ENCODE assay signal across 8 cellular contexts in genomic region chr9:121599186-121599871, GRCh38. TPM values are rescaled to one million over a fixed set of nuclear protein-coding genes. Genes with fewer than 3 reads are reported as not detected.
A peak's percentile ranks its signal among the peaks of the same experiment; 100 is the strongest.
DNase-seq lines count a peak whose midpoint lies in the region; ATAC-seq, FAIRE-seq and TF ChIP-seq lines count a peak whose summit lies in the region.

No MANE protein-coding gene starts in this region.

- peaks cover 7% of the 10 kb centered on the region for H3K27me3 ChIP-seq in MG63
- H3K27me3 ChIP-seq in endothelial cell of umbilical vein (ENCODE audit: control insufficient read depth in 2 of 2, insufficient read depth in 2 of 2, low read length in 2 of 2): peaks cover 39 to 44% of the 10 kb centered on the region in 2 experiments

- no peak overlapping the region for H3K9ac ChIP-seq in endothelial cell of umbilical vein (replicated peaks; ENCODE audit: extremely low read depth, insufficient read depth, low read length)

- H3K4me3 ChIP-seq in MG63 (peak overlapping the region; percentile 48), endothelial cell of umbilical vein (replicated peaks in 1 of 3; ENCODE audit: insufficient read depth in 1 of 3, low read depth in 1 of 3, low read length in 3 of 3) (peak overlapping the region in 2 of 3 experiments; percentile 21 to 37)

- H3K4me1 ChIP-seq in endothelial cell of umbilical vein (ENCODE audit: control insufficient read depth, extremely low read depth, insufficient read depth, low read length): peaks cover 4% of the 10 kb centered on the region

- H3K4me2 ChIP-seq in endothelial cell of umbilical vein (ENCODE audit: insufficient read depth, low read length): peak overlapping the region; percentile 58

- no peak for TF ChIP-seq CTCF in endothelial cell of umbilical vein (IDR thresholded peaks at IDR 0.05; ENCODE audit: extremely low read depth in 1 of 2, insufficient read depth in 1 of 2, low read depth in 1 of 2, low read length in 2 of 2)

- H2AFZ ChIP-seq in endothelial cell of umbilical vein (ENCODE audit: low read depth, low read length): peak overlapping the region; percentile 44

- dilution Hi-C loops in endothelial cell of umbilical vein (cut with MboI; ENCODE audit: extremely low pct_ligation_motif_present, low sequenced_read_pairs): no loop called here

- H3K79me2 ChIP-seq in endothelial cell of umbilical vein (ENCODE audit: control insufficient read depth, insufficient read depth, low read length): no peaks in the 10 kb centered on the region

- no peak for TF ChIP-seq POLR2A in endothelial cell of umbilical vein (IDR thresholded peaks at IDR 0.05; ENCODE audit: low read depth, low read length)

- no TSS peak for BruUV-seq in endothelial cell of umbilical vein (replicated peaks; lab: Mats Ljungman, UMichigan)

- intact Hi-C loops in endothelial cell of umbilical vein (cut with micrococcal nuclease): loop anchor here (2.0 kb wide), 1 partner anchor 49 kb away; no protein-coding TSS in a partner anchor

- H3K9me1 ChIP-seq in endothelial cell of umbilical vein (replicated peaks; ENCODE audit: control insufficient read depth, extremely low read depth, insufficient read depth, low read length): no peaks in the 10 kb centered on the region

- no peaks in the 10 kb centered on the region for H4K20me1 ChIP-seq in endothelial cell of umbilical vein (replicated peaks; ENCODE audit: control insufficient read depth, extremely low read depth, insufficient read depth, low read length)

- POLR2A ChIA-PET in endothelial cell of umbilical vein (lab: Charles Lee): no interaction called here

- peak; percentile 61 for FAIRE-seq in endothelial cell of umbilical vein (lab: Jason Lieb, UNC)
- no peak for FAIRE-seq in RCC 7860 (lab: Jason Lieb, UNC)

- H3K36me3 ChIP-seq in MG63 (no peaks in the 10 kb centered on the region), endothelial cell of umbilical vein (ENCODE audit: control insufficient read depth in 2 of 2, extremely low read depth in 1 of 2, insufficient read depth in 2 of 2, low read length in 2 of 2) (no peaks in the 10 kb centered on the region)

- no peak for ATAC-seq in GM18520 (IDR thresholded peaks at IDR 0.05; ENCODE audit: unreplicated experiment)

- DNase-seq in AG20443 (ENCODE audit: low spot score) (peak; percentile 85), MG63 (peak; percentile 47), endothelial cell of umbilical vein (ENCODE audit: low read depth, low spot score) (no peak), midbrain (lab: John Stamatoyannopoulos, UW) (peak; percentile 44), RCC 7860 (ENCODE audit: low spot score) (no peak), activated gamma-delta T cell treated with Interleukin-2 at 50 U/mL for 16 hours (no peak)
- DNase-seq in effector CD4-positive, alpha-beta T cell: no peak

- H3K27ac ChIP-seq in endothelial cell of umbilical vein (ENCODE audit: insufficient read depth, low read depth, low read length): no peak overlapping the region

- H3K9me3 ChIP-seq in MG63 (peaks cover 4% of the 10 kb centered on the region), endothelial cell of umbilical vein (replicated peaks; ENCODE audit: control insufficient read depth, insufficient read depth, low read length) (no peaks in the 10 kb centered on the region)

- CTCF ChIA-PET in endothelial cell of umbilical vein (lab: Charles Lee): interaction anchor here (1.1 to 2.2 kb wide), 4 partner anchors 10 to 53 kb away, joined by 3 to 6 read pairs (median 4); no protein-coding TSS in a partner anchor

TF ChIP-seq in endothelial cell of umbilical vein, 7 proteins besides CTCF, POLR2A, EP300 and RAD21:
- no peak for TF ChIP-seq POLR2AphosphoS5 (IDR thresholded peaks at IDR 0.05; ENCODE audit: insufficient read depth, low read depth, low read length)
- TF ChIP-seq EZH2 (IDR thresholded peaks at IDR 0.05; ENCODE audit: borderline replicate concordance, low read depth, low read length, severe bottlenecking): peak; percentile 73

RNA-seq across cellular contexts. Expression of gene DAB2IP, which starts 52.1 kb away (rescaled TPM):
- 6.8 and 7.3 TPM in 2 replicates for total RNA-seq in MG63 (2014; rRNA removed; shearing (Covaris generic); ENCODE audit: low replicate concordance)
- total RNA-seq in endothelial cell of umbilical vein: 48.4 and 53.6 TPM in 2 replicates
- polyA plus RNA-seq in endothelial cell of umbilical vein: 29.2 and 29.9 TPM in 2 replicates
- polyA plus RNA-seq in endothelial cell of umbilical vein (2011; cell fraction: cytosol; rRNA removed): 30.3 and 32.7 TPM in 2 replicates
- polyA plus RNA-seq in endothelial cell of umbilical vein (2011; cell fraction: nucleus; rRNA removed): 51.8 and 52.0 TPM in 2 replicates
- 26.9 and 27.1 TPM in 2 replicates for polyA plus RNA-seq in endothelial cell of umbilical vein (2012)
- polyA minus RNA-seq in endothelial cell of umbilical vein: 67.5 and 90.9 TPM in 2 replicates
- polyA minus RNA-seq in endothelial cell of umbilical vein (2011; cell fraction: cytosol; rRNA and poly(A)+ RNA removed): 12.8 TPM
- polyA minus RNA-seq in endothelial cell of umbilical vein (2011; cell fraction: nucleus; rRNA and poly(A)+ RNA removed): 33.9 and 35.2 TPM in 2 replicates

Comparison
In these comparisons a context has a peak if more than half of its experiments do, and no peak if none do; other contexts are left out.
1. DNase-seq: peak in AG20443 (single experiment), MG63 (single experiment) and midbrain (single experiment); none in endothelial cell of umbilical vein (single experiment), RCC 7860 (single experiment), activated gamma-delta T cell treated with Interleukin-2 at 50 U/mL for 16 hours (single experiment) and effector CD4-positive, alpha-beta T cell (single experiment).